8 cellular contexts compared by ENCODE assay signal in the genomic region with DNA sequence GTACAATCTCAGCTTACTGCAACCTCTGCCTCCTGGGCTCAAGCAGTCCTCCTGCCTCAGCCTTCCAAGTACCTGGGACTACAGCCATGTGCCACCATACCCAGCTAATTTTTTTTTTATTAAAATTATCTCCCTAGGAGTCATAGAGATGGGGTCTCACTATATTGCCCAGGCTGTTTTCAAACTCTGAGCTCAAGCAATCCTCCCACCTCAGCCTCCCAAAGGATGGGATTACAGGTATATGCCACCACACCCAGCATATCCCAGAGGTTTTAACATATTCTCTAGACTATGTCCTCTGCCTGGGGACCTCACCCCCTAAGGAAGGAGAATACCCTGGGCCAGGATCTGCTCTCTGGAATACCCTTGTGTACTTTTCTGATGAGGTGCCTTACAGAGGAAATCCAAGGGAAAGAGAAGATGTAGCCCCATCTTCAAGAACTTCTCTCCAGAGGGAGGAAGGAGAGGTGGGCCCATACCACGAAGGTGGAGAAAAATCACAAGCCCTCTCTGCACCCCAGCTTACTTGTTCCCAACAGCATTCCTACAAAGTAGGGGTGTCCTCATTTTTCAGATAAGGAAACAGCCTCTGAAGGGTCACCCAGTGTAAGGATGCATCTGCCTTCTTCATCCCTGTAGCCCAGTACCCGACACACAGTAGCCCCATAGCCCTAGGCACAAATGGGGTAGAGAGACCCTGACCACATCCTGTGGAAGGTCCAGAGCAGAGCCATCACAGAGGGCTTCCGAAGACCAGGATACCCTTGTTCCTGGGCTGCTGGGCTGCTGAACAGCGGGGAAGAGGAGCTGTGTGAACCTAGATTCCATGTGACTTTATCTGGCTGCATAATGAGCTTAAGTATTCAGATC.
DNase-seq lines count a peak whose midpoint lies in the region; ATAC-seq, FAIRE-seq and TF ChIP-seq lines count a peak whose summit lies in the region.

No MANE protein-coding gene starts in this region.

- no peaks in the 10 kb centered on the region for H3K36me3 ChIP-seq in pancreas
- no peaks in the 10 kb centered on the region for H3K36me3 ChIP-seq in MG63

- peak overlapping the region; percentile 3 for H3K27ac Mint-ChIP-seq in CD4-positive, alpha-beta T cell
- H3K27ac Mint-ChIP-seq in activated CD4-positive, alpha-beta memory T cell treated with anti-CD3 and anti-CD28 coated beads for 36 hours = peak overlapping the region; percentile 97
- H3K27ac Mint-ChIP-seq in mesothelial cell of epicardium (no peak overlapping the region), Calu3 (ENCODE audit: unreplicated experiment) (no peak overlapping the region)

- H3K9me3 Mint-ChIP-seq in CD4-positive, alpha-beta T cell = no peaks in the 10 kb centered on the region
- H3K9me3 Mint-ChIP-seq in activated CD4-positive, alpha-beta memory T cell treated with anti-CD3 and anti-CD28 coated beads for 36 hours = no peaks in the 10 kb centered on the region
- H3K9me3 Mint-ChIP-seq in mesothelial cell of epicardium (no peaks in the 10 kb centered on the region), Calu3 (ENCODE audit: low read depth, unreplicated experiment) (no peaks in the 10 kb centered on the region)

- no peak for DNase-seq in CD4-positive, alpha-beta T cell
- no peak for DNase-seq in activated CD4-positive, alpha-beta memory T cell treated with anti-CD3 and anti-CD28 coated beads for 36 hours
- no peak for DNase-seq in mesothelial cell of epicardium (ENCODE audit: low spot score in 2 of 2, unreplicated experiment in 2 of 2)
- DNase-seq in pancreas = no peak
- DNase-seq in HT-29 (ENCODE audit: low spot score) = no peak
- DNase-seq in Calu3 = no peak
- no peak for DNase-seq in MG63

- H3K9me3 ChIP-seq in CD4-positive, alpha-beta T cell (ENCODE audit: control insufficient read depth, low read length) = no peaks in the 10 kb centered on the region
- H3K9me3 ChIP-seq in pancreas (no peaks in the 10 kb centered on the region), MG63 (no peaks in the 10 kb centered on the region)

- 87 to 91% methylated on average over 4 of the region's 4 CpGs for whole genome bisulfite sequencing in pancreas, 2 donors

- FAIRE-seq in pancreas (lab: Jason Lieb, UNC) = no peak

- peaks cover 27% of the 10 kb centered on the region for H3K4me1 Mint-ChIP-seq in CD4-positive, alpha-beta T cell (ENCODE audit: low read depth)
- H3K4me1 Mint-ChIP-seq in activated CD4-positive, alpha-beta memory T cell treated with anti-CD3 and anti-CD28 coated beads for 36 hours (ENCODE audit: low read depth) = peaks cover 72% of the 10 kb centered on the region
- H3K4me1 Mint-ChIP-seq in mesothelial cell of epicardium (peaks cover 24% of the 10 kb centered on the region), Calu3 (ENCODE audit: low read depth, unreplicated experiment) (peaks cover 39% of the 10 kb centered on the region)

- no peak overlapping the region for H3K27ac ChIP-seq in CD4-positive, alpha-beta T cell (ENCODE audit: low read depth, low read length)
- H3K27ac ChIP-seq in pancreas = no peak overlapping the region

- H3K4me3 ChIP-seq in pancreas = no peak overlapping the region
- no peak overlapping the region for H3K4me3 ChIP-seq in MG63

- no peak for TF ChIP-seq CTCF in CD4-positive, alpha-beta T cell (IDR thresholded peaks at IDR 0.05)
- no peak for TF ChIP-seq CTCF in mesothelial cell of epicardium (IDR thresholded peaks at IDR 0.05; ENCODE audit: unreplicated experiment)
- no peak for TF ChIP-seq CTCF in pancreas (IDR thresholded peaks at IDR 0.05)
- TF ChIP-seq CTCF in Calu3 (IDR thresholded peaks at IDR 0.05; ENCODE audit: unreplicated experiment) = no peak

- intact Hi-C loops in CD4-positive, alpha-beta T cell (cut with DNase I, micrococcal nuclease) = no loop called here
- intact Hi-C loops in activated CD4-positive, alpha-beta memory T cell treated with anti-CD3 and anti-CD28 coated beads for 36 hours (cut with micrococcal nuclease) = loop anchor here (1.0 to 5.0 kb wide), 7 partner anchors 10 to 148 kb away; no protein-coding TSS in a partner anchor
- intact Hi-C loops in pancreas (cut with DNase I) = no loop called here
- intact Hi-C loops in Calu3 (cut with micrococcal nuclease; ENCODE audit: unreplicated experiment) = loop anchor here (10.0 kb wide), 1 partner anchor 150 kb away; the partner anchor contains the start of gene SOCS1

- POLR2A ChIA-PET in CD4-positive, alpha-beta T cell (lab: Charles Lee) = interaction anchor here (0.7 to 1.5 kb wide), 4 partner anchors 9 to 29 kb away, joined by 3 to 5 read pairs (median 3); no protein-coding TSS in a partner anchor
- POLR2A ChIA-PET in activated CD4-positive, alpha-beta memory T cell treated with anti-CD3 and anti-CD28 coated beads for 36 hours (lab: Charles Lee) = interaction anchor here (0.6 to 3.2 kb wide), 17 partner anchors 9 to 258 kb away, joined by 3 to 27 read pairs (median 8); partner anchors contain the start of gene SOCS1

- peaks cover 14 to 18% (median 17%) of the 10 kb centered on the region in 3 donors for H3K4me1 ChIP-seq in pancreas

- H3K4me3 Mint-ChIP-seq in CD4-positive, alpha-beta T cell = no peak overlapping the region
- H3K4me3 Mint-ChIP-seq in activated CD4-positive, alpha-beta memory T cell treated with anti-CD3 and anti-CD28 coated beads for 36 hours = peak overlapping the region; percentile 56
- H3K4me3 Mint-ChIP-seq in mesothelial cell of epicardium (peak overlapping the region; percentile 22), Calu3 (ENCODE audit: low read depth, unreplicated experiment) (no peak overlapping the region)

- H3K36me3 Mint-ChIP-seq in CD4-positive, alpha-beta T cell (ENCODE audit: low read depth) = peaks cover 4% of the 10 kb centered on the region
- peaks cover 8% of the 10 kb centered on the region for H3K36me3 Mint-ChIP-seq in activated CD4-positive, alpha-beta memory T cell treated with anti-CD3 and anti-CD28 coated beads for 36 hours
- H3K36me3 Mint-ChIP-seq in mesothelial cell of epicardium = peaks cover 4% of the 10 kb centered on the region
- no peaks in the 10 kb centered on the region for H3K36me3 Mint-ChIP-seq in Calu3 (ENCODE audit: insufficient read depth, unreplicated experiment)

- BruUV-seq in Calu3 (replicated peaks; lab: Mats Ljungman, UMichigan) = no TSS peak

- H3K27me3 Mint-ChIP-seq in CD4-positive, alpha-beta T cell = no peaks in the 10 kb centered on the region
- H3K27me3 Mint-ChIP-seq in activated CD4-positive, alpha-beta memory T cell treated with anti-CD3 and anti-CD28 coated beads for 36 hours = no peaks in the 10 kb centered on the region
- peaks cover 3% of the 10 kb centered on the region for H3K27me3 Mint-ChIP-seq in mesothelial cell of epicardium (ENCODE audit: low read depth)
- no peaks in the 10 kb centered on the region for H3K27me3 Mint-ChIP-seq in Calu3 (ENCODE audit: unreplicated experiment)

- no peak for ATAC-seq in CD4-positive, alpha-beta T cell (ENCODE audit: poor library complexity)
- peak; percentile 19 for ATAC-seq in GM21576 (IDR thresholded peaks at IDR 0.05; ENCODE audit: unreplicated experiment)
- ATAC-seq in pancreas = no peak

- CTCF ChIA-PET in CD4-positive, alpha-beta T cell (lab: Charles Lee) = interaction anchor here (1.4 kb wide), 1 partner anchor 193 kb away, joined by 3 read pairs; no protein-coding TSS in a partner anchor
- CTCF ChIA-PET in activated CD4-positive, alpha-beta memory T cell treated with anti-CD3 and anti-CD28 coated beads for 36 hours (lab: Charles Lee) = interaction anchor here (0.7 to 3.7 kb wide), 13 partner anchors 8 to 252 kb away, joined by 3 to 23 read pairs (median 4); no protein-coding TSS in a partner anchor
- CTCF ChIA-PET in Calu3 (lab: Charles Lee) = interaction anchor here (0.7 to 1.6 kb wide), 4 partner anchors 9 to 212 kb away, joined by 3 to 5 read pairs (median 4); partner anchors contain the start of gene SOCS1

- no peaks in the 10 kb centered on the region for H3K27me3 ChIP-seq in CD4-positive, alpha-beta T cell (ENCODE audit: control insufficient read depth, insufficient read depth, low read length)
- H3K27me3 ChIP-seq in pancreas (no peaks in the 10 kb centered on the region), MG63 (no peaks in the 10 kb centered on the region)

Comparison
In these comparisons a context has a peak if more than half of its experiments do, and no peak if none do; other contexts are left out.
1. H3K27ac Mint-ChIP-seq: peak in CD4-positive, alpha-beta T cell (single experiment) and activated CD4-positive, alpha-beta memory T cell treated with anti-CD3 and anti-CD28 coated beads for 36 hours (single experiment); none in mesothelial cell of epicardium (single experiment) and Calu3 (single experiment).
2. H3K4me3 Mint-ChIP-seq: peak in activated CD4-positive, alpha-beta memory T cell treated with anti-CD3 and anti-CD28 coated beads for 36 hours (single experiment) and mesothelial cell of epicardium (single experiment); none in CD4-positive, alpha-beta T cell (single experiment) and Calu3 (single experiment).
3. intact Hi-C loops: an anchor here in activated CD4-positive, alpha-beta memory T cell treated with anti-CD3 and anti-CD28 coated beads for 36 hours (1.0 to 5.0 kb wide) and Calu3 (10.0 kb wide); none called in CD4-positive, alpha-beta T cell and pancreas.